13 cellular contexts compared by ENCODE assay signal in genomic region chr6:63353282-63353630, GRCh38. TPM values are rescaled to one million over a fixed set of nuclear protein-coding genes. Genes with fewer than 3 reads are reported as not detected.
DNase-seq lines count a peak whose midpoint lies in the region; ATAC-seq and TF ChIP-seq lines count a peak whose summit lies in the region.
"Had no signal": no experiment of that assay in that cellular context is flagged by ENCODE, and none has a peak within 500 bp of the region (broad histone marks: within the 10 kb centered on the region; RNA-seq: fewer than 3 reads in every experiment).

No MANE protein-coding gene starts in this region.

- in situ Hi-C loops in mammary epithelial cell (cut with MboI; ENCODE audit: low sequenced_read_pairs in 2 of 2) = loop anchor here (10.0 to 25.0 kb wide), 4 partner anchors 242 to 459 kb away; no protein-coding TSS in a partner anchor

- H3K9me3 ChIP-seq in BLaER1 = no peaks in the 10 kb centered on the region
- no peaks in the 10 kb centered on the region for H3K9me3 ChIP-seq in Peyer's patch
- no peaks in the 10 kb centered on the region for H3K9me3 ChIP-seq in mesenchymal stem cell (ENCODE audit: control insufficient read depth, low read length)
- H3K9me3 ChIP-seq in mammary epithelial cell (replicated peaks; ENCODE audit: insufficient read depth, low read length) = no peaks in the 10 kb centered on the region

- H3K79me1 ChIP-seq in mesenchymal stem cell (replicated peaks; ENCODE audit: low read length, poor library complexity, severe bottlenecking) = no peaks in the 10 kb centered on the region

- H3K36me3 ChIP-seq in BLaER1 (no peaks in the 10 kb centered on the region), Peyer's patch (no peaks in the 10 kb centered on the region), mesenchymal stem cell (ENCODE audit: control insufficient read depth in 1 of 2, insufficient read depth in 2 of 2, low read depth in 1 of 2, low read length in 2 of 2) (no peaks in the 10 kb centered on the region), mammary epithelial cell (ENCODE audit: insufficient read depth, low read length) (no peaks in the 10 kb centered on the region)

- H3K14ac ChIP-seq in mesenchymal stem cell (ENCODE audit: low read length in 2 of 2) = no peak overlapping the region

- H2BK12ac ChIP-seq in mesenchymal stem cell (ENCODE audit: low read length in 2 of 2) = no peak overlapping the region

- H3K9ac ChIP-seq in BLaER1 = peak overlapping the region; percentile 59; the same call in 1 of the 2 replicates
- H3K9ac ChIP-seq in mesenchymal stem cell (ENCODE audit: low read length) = peak overlapping the region; percentile 64
- no peak overlapping the region for H3K9ac ChIP-seq in mammary epithelial cell (ENCODE audit: insufficient read depth, low read length)

- TF ChIP-seq CTCF in Peyer's patch (IDR thresholded peaks at IDR 0.05) = no peak
- no peak for TF ChIP-seq CTCF in mammary epithelial cell (conservative IDR thresholded peaks at IDR 0.05 in 1 of 2, IDR thresholded peaks at IDR 0.05 in 1 of 2; ENCODE audit: extremely low read depth in 1 of 2, insufficient read depth in 1 of 2, low read depth in 1 of 2, low read length in 2 of 2)

- H4K20me1 ChIP-seq in BLaER1 (no peaks in the 10 kb centered on the region), mammary epithelial cell (ENCODE audit: insufficient read depth, low read length) (no peaks in the 10 kb centered on the region)

- no peak for TF ChIP-seq POLR2A in Peyer's patch (IDR thresholded peaks at IDR 0.05)

- H3K23ac ChIP-seq in mesenchymal stem cell (ENCODE audit: low read length in 2 of 2) = no peak overlapping the region

- WGBS in mesenchymal stem cell = no CpG with 5 or more reads among the region's 1 CpG
- WGBS in mammary epithelial cell (ENCODE audit: low coverage, missing lambda C conversion rate) = 100% methylated on average over 1 of the region's 1 CpG

- BruUV-seq in mammary epithelial cell (replicated peaks; lab: Mats Ljungman, UMichigan) = no TSS peak

- H3K4me1 ChIP-seq in BLaER1 (peaks cover 18% of the 10 kb centered on the region), Peyer's patch (peaks cover 0 to 11% (median 2%) of the 10 kb centered on the region in 4 donors), mesenchymal stem cell (ENCODE audit: control insufficient read depth, insufficient read depth, low read depth, low read length) (peaks cover 6% of the 10 kb centered on the region), mammary epithelial cell (ENCODE audit: insufficient read depth, low read length) (peaks cover 6% of the 10 kb centered on the region)

- no peaks in the 10 kb centered on the region for H3K79me2 ChIP-seq in mammary epithelial cell (ENCODE audit: insufficient read depth, low read length)

- H2BK5ac ChIP-seq in mesenchymal stem cell (ENCODE audit: low read depth, low read length, poor library complexity, severe bottlenecking) = no peak overlapping the region

- dilution Hi-C loops in mammary epithelial cell (cut with HindIII; ENCODE audit: low sequenced_read_pairs) = no loop called here

- H3K27ac ChIP-seq in BLaER1 (peak overlapping the region; percentile 64), Peyer's patch (peak overlapping the region in 3 of 4 donors; percentile 8 to 68 (median 28)), mesenchymal stem cell (ENCODE audit: low read length, poor library complexity, severe bottlenecking) (no peak overlapping the region), mammary epithelial cell (ENCODE audit: insufficient read depth, low read depth, low read length) (no peak overlapping the region)

- H2BK15ac ChIP-seq in mesenchymal stem cell (ENCODE audit: low read depth, poor library complexity, severe bottlenecking) = no peak overlapping the region

- H3K27me3 ChIP-seq in BLaER1 = no peaks in the 10 kb centered on the region
- H3K27me3 ChIP-seq in Peyer's patch = no peaks in the 10 kb centered on the region
- no peaks in the 10 kb centered on the region for H3K27me3 ChIP-seq in mesenchymal stem cell (ENCODE audit: control insufficient read depth in 1 of 2, insufficient read depth in 1 of 2, low read length in 2 of 2)
- no peaks in the 10 kb centered on the region for H3K27me3 ChIP-seq in mammary epithelial cell (ENCODE audit: insufficient read depth, low read length)

- no peak for DNase-seq in Peyer's patch
- no peak for DNase-seq in mesenchymal stem cell
- no peak for DNase-seq in mammary epithelial cell
- no peak for DNase-seq in stimulated activated CD8-positive, alpha-beta memory T cell treated with anti-CD3 and anti-CD28 coated beads, Interleukin-4, amount 100 ng/mL, for 48 hours
- no peak for DNase-seq in activated gamma-delta T cell treated with Interleukin-2 at 50 U/mL for 16 hours
- DNase-seq: activated CD4-positive, alpha-beta T cell treated with anti-CD3 and anti-CD28 coated beads, Interleukin-2, amount 10 ng/mL, durations not matched to agents 7 days and 5 days; DMS79; NCI-H510A treated with DMSO at 0.1 percent for 48 hours; stimulated activated CD4-positive, alpha-beta T cell treated with anti-CD3 and anti-CD28 coated beads, Interleukin-12 subunit alpha, Interleukin-12 subunit beta, amount 100 ng/mL, for 4 hours had no signal

- ATAC-seq in HG02759 (IDR thresholded peaks at IDR 0.05; ENCODE audit: unreplicated experiment) (peak; percentile 3), GM18511 (IDR thresholded peaks at IDR 0.05; ENCODE audit: unreplicated experiment) (no peak)

- H3K4me2 ChIP-seq in BLaER1 (peak overlapping the region; percentile 72), mesenchymal stem cell (ENCODE audit: low read length, poor library complexity, severe bottlenecking) (no peak overlapping the region), mammary epithelial cell (ENCODE audit: insufficient read depth, low read depth, low read length) (no peak overlapping the region)

- H3K4me3 ChIP-seq in BLaER1 = no peak overlapping the region
- H3K4me3 ChIP-seq in Peyer's patch = peak overlapping the region in 1 of 4 donors; percentile 1
- H3K4me3 ChIP-seq in mesenchymal stem cell (ENCODE audit: insufficient read depth in 1 of 2, low read depth in 1 of 2, low read length in 2 of 2) = peak overlapping the region in 1 of 2 experiments; percentile 30
- no peak overlapping the region for H3K4me3 ChIP-seq in mammary epithelial cell (replicated peaks in 1 of 3; ENCODE audit: insufficient read depth in 1 of 3, low read depth in 2 of 3, low read length in 3 of 3)

- intact Hi-C loops in mammary epithelial cell (cut with micrococcal nuclease) = loop anchor here (1.0 to 10.0 kb wide), 5 partner anchors 152 to 411 kb away; no protein-coding TSS in a partner anchor

- no peak overlapping the region for H4K8ac ChIP-seq in mesenchymal stem cell (ENCODE audit: low read length)

- no peak overlapping the region for H2AFZ ChIP-seq in mesenchymal stem cell (ENCODE audit: low read depth, low read length)
- H2AFZ ChIP-seq in mammary epithelial cell (ENCODE audit: low read depth, low read length) = no peak overlapping the region

- no peak overlapping the region for H2BK120ac ChIP-seq in mesenchymal stem cell (ENCODE audit: low read depth, low read length)

- H3K18ac ChIP-seq in mesenchymal stem cell (ENCODE audit: low read depth in 1 of 2, low read length in 2 of 2) = no peak overlapping the region

- H3K4ac ChIP-seq in mesenchymal stem cell (ENCODE audit: low read depth in 1 of 2, low read length in 2 of 2) = no peak overlapping the region

- no peak overlapping the region for H2AK5ac ChIP-seq in mesenchymal stem cell (ENCODE audit: low read length, severe bottlenecking)

- no peak overlapping the region for H4K91ac ChIP-seq in mesenchymal stem cell (ENCODE audit: low read length)

- CTCF ChIA-PET in mammary epithelial cell (lab: Charles Lee; ENCODE audit: low non-redundant PET) = interaction anchor here (0.6 to 1.8 kb wide), 5 partner anchors 217 to 449 kb away, joined by 3 to 15 read pairs (median 5); no protein-coding TSS in a partner anchor

RNA-seq across cellular contexts. Expression of gene LGSN, which starts 33.5 kb away (rescaled TPM):
- total RNA-seq in Peyer's patch (not detected), mammary epithelial cell (not detected)
- polyA plus RNA-seq in mesenchymal stem cell (2013, experiment 1 of 2) = 0.41 TPM
- 0.25 TPM for polyA plus RNA-seq in mesenchymal stem cell (2013, experiment 2 of 2)
- polyA plus RNA-seq in mammary epithelial cell = not detected
- not detected for polyA minus RNA-seq in mammary epithelial cell
- total RNA-seq: activated CD4-positive, alpha-beta T cell treated with anti-CD3 and anti-CD28 coated beads, Interleukin-2, amount 10 ng/mL, durations not matched to agents 7 days and 5 days; dermis blood vessel endothelial cell had no signal

Comparison
In these comparisons a context has a peak if more than half of its experiments do, and no peak if none do; other contexts are left out.
1. H3K27ac ChIP-seq: peak in BLaER1 (single experiment) and Peyer's patch (3 of 4); none in mesenchymal stem cell (single experiment) and mammary epithelial cell (single experiment).